8 cellular contexts compared by ENCODE assay signal in genomic region chr5:17343675-17344074, GRCh38.
DNase-seq lines count a peak whose midpoint lies in the region; ATAC-seq and TF ChIP-seq lines count a peak whose summit lies in the region.

No MANE protein-coding gene starts in this region.

- peaks cover 6% of the 10 kb centered on the region for H3K9me3 Mint-ChIP-seq in activated CD4-positive, alpha-beta memory T cell treated with anti-CD3 and anti-CD28 coated beads for 36 hours

- 42% methylated on average over 2 of the region's 2 CpGs for WGBS in right cardiac atrium

- no peak for TF ChIP-seq CTCF in dorsolateral prefrontal cortex (IDR thresholded peaks at IDR 0.05 in 54 of 56, conservative IDR thresholded peaks at IDR 0.05 in 2 of 56; ENCODE audit: low read depth in 1 of 56, partially characterized antibody in 56 of 56)

- H3K4me1 Mint-ChIP-seq in activated CD4-positive, alpha-beta memory T cell treated with anti-CD3 and anti-CD28 coated beads for 36 hours (ENCODE audit: low read depth) = no peaks in the 10 kb centered on the region

- H3K27ac ChIP-seq in epithelial cell of prostate (no peak overlapping the region), dorsolateral prefrontal cortex (no peak overlapping the region), right cardiac atrium (ENCODE audit: low read length) (no peak overlapping the region)

- H3K4me3 Mint-ChIP-seq in activated CD4-positive, alpha-beta memory T cell treated with anti-CD3 and anti-CD28 coated beads for 36 hours = no peak overlapping the region

- no peaks in the 10 kb centered on the region for H3K27me3 ChIP-seq in dorsolateral prefrontal cortex
- H3K27me3 ChIP-seq in right cardiac atrium (ENCODE audit: control insufficient read depth, insufficient read depth) = no peaks in the 10 kb centered on the region

- POLR2A ChIA-PET in activated CD4-positive, alpha-beta memory T cell treated with anti-CD3 and anti-CD28 coated beads for 36 hours (lab: Charles Lee) = no interaction called here

- peaks cover 8% of the 10 kb centered on the region for H3K9me3 ChIP-seq in right cardiac atrium (ENCODE audit: control insufficient read depth, low read length)

- H3K4me3 ChIP-seq in dorsolateral prefrontal cortex (no peak overlapping the region), right cardiac atrium (ENCODE audit: low read length) (no peak overlapping the region)

- no peaks in the 10 kb centered on the region for H3K4me1 ChIP-seq in right cardiac atrium (ENCODE audit: control insufficient read depth, insufficient read depth, low read length)

- intact Hi-C loops in dorsolateral prefrontal cortex (cut with DNase I) = no loop called here
- intact Hi-C loops in right cardiac atrium (cut with DNase I) = no loop called here
- intact Hi-C loops in activated CD4-positive, alpha-beta memory T cell treated with anti-CD3 and anti-CD28 coated beads for 36 hours (cut with micrococcal nuclease) = no loop called here

- CTCF ChIA-PET in activated CD4-positive, alpha-beta memory T cell treated with anti-CD3 and anti-CD28 coated beads for 36 hours (lab: Charles Lee) = no interaction called here

- DNase-seq in EL (peak; percentile 77), HT1080 (ENCODE audit: low read depth) (peak; percentile 91), epithelial cell of prostate (ENCODE audit: low read depth, low spot score) (peak; percentile 29), dorsolateral prefrontal cortex (no peak), right cardiac atrium (no peak), CD1c-positive myeloid dendritic cell (ENCODE audit: extremely low spot score) (no peak)
- DNase-seq in activated CD4-positive, alpha-beta memory T cell treated with anti-CD3 and anti-CD28 coated beads for 36 hours = no peak

- peak; percentile 95 for ATAC-seq in GM21529 (IDR thresholded peaks at IDR 0.05; ENCODE audit: unreplicated experiment)
- no peak for ATAC-seq in right cardiac atrium

- H3K36me3 Mint-ChIP-seq in activated CD4-positive, alpha-beta memory T cell treated with anti-CD3 and anti-CD28 coated beads for 36 hours = no peaks in the 10 kb centered on the region

- H3K27ac Mint-ChIP-seq in activated CD4-positive, alpha-beta memory T cell treated with anti-CD3 and anti-CD28 coated beads for 36 hours = no peak overlapping the region

- H3K27me3 Mint-ChIP-seq in activated CD4-positive, alpha-beta memory T cell treated with anti-CD3 and anti-CD28 coated beads for 36 hours = no peaks in the 10 kb centered on the region

Comparison
In these comparisons a context has a peak if more than half of its experiments do, and no peak if none do; other contexts are left out.
1. DNase-seq: peak in EL (single experiment), HT1080 (single experiment) and epithelial cell of prostate (single experiment); none in dorsolateral prefrontal cortex (0 of 10), right cardiac atrium (0 of 3), CD1c-positive myeloid dendritic cell (single experiment) and activated CD4-positive, alpha-beta memory T cell treated with anti-CD3 and anti-CD28 coated beads for 36 hours (single experiment).